ENCODE assay signal across 8 cellular contexts in genomic region chr16:2514333-2515179, GRCh38.
DNase-seq lines count a peak whose midpoint lies in the region; ATAC-seq and TF ChIP-seq lines count a peak whose summit lies in the region.

No MANE protein-coding gene starts in this region.

- no peaks in the 10 kb centered on the region for H3K27me3 Mint-ChIP-seq in stimulated activated naive CD8-positive, alpha-beta T cell treated with anti-CD3 and anti-CD28 coated beads, Interleukin-15, amount 100 ng/mL, for 72 hours

- peak in 1 of 2 donors; percentile 51 for DNase-seq in stimulated activated naive CD8-positive, alpha-beta T cell treated with anti-CD3 and anti-CD28 coated beads, Interleukin-15, amount 100 ng/mL, for 72 hours
- no peak for DNase-seq in cerebellar cortex (ENCODE audit: low spot score)

- H3K36me3 ChIP-seq in KOPT-K1 (ENCODE audit: insufficient read depth, low read length): peaks cover 16% of the 10 kb centered on the region

- peak; percentile 26 for ATAC-seq in stimulated activated naive CD8-positive, alpha-beta T cell treated with anti-CD3 and anti-CD28 coated beads, Interleukin-15, amount 100 ng/mL, for 72 hours
- no peak for ATAC-seq in GM21619 (IDR thresholded peaks at IDR 0.05; ENCODE audit: unreplicated experiment)
- ATAC-seq in GM18505 (IDR thresholded peaks at IDR 0.05; ENCODE audit: unreplicated experiment): no peak

- no peak for TF ChIP-seq CTCF in C4-2B (conservative IDR thresholded peaks at IDR 0.05)

- peak overlapping the region; percentile 89 to 99 for H3K27ac Mint-ChIP-seq in stimulated activated naive CD8-positive, alpha-beta T cell treated with anti-CD3 and anti-CD28 coated beads, Interleukin-15, amount 100 ng/mL, for 72 hours

- H3K9me3 Mint-ChIP-seq in stimulated activated naive CD8-positive, alpha-beta T cell treated with anti-CD3 and anti-CD28 coated beads, Interleukin-15, amount 100 ng/mL, for 72 hours: no peaks in the 10 kb centered on the region

- H3K27ac ChIP-seq in C4-2B: peak overlapping the region; percentile 95
- H3K27ac ChIP-seq in KOPT-K1 (ENCODE audit: low read depth, low read length, poor library complexity, severe bottlenecking): peak overlapping the region; percentile 98
- H3K27ac ChIP-seq in angular gyrus (ENCODE audit: low read depth, low read length): peak overlapping the region; percentile 99
- H3K27ac ChIP-seq in layer of hippocampus (ENCODE audit: low read depth, low read length): peak overlapping the region; percentile 100

- peaks cover 74% of the 10 kb centered on the region for H3K4me1 Mint-ChIP-seq in stimulated activated naive CD8-positive, alpha-beta T cell treated with anti-CD3 and anti-CD28 coated beads, Interleukin-15, amount 100 ng/mL, for 72 hours

- no peak for TF ChIP-seq POLR2A in GM18505 (IDR thresholded peaks at IDR 0.05; ENCODE audit: borderline replicate concordance, extremely low read depth, insufficient read depth, insufficient read length)

- no peaks in the 10 kb centered on the region for H3K27me3 ChIP-seq in layer of hippocampus (ENCODE audit: control insufficient read depth, insufficient read depth, low read length)

- H3K4me3 Mint-ChIP-seq in stimulated activated naive CD8-positive, alpha-beta T cell treated with anti-CD3 and anti-CD28 coated beads, Interleukin-15, amount 100 ng/mL, for 72 hours: peak overlapping the region; percentile 95 to 96

- no peaks in the 10 kb centered on the region for H3K9me3 ChIP-seq in KOPT-K1 (ENCODE audit: insufficient read depth, low read length, poor library complexity, severe bottlenecking)
